8 cellular contexts compared by ENCODE assay signal in the genomic region with DNA sequence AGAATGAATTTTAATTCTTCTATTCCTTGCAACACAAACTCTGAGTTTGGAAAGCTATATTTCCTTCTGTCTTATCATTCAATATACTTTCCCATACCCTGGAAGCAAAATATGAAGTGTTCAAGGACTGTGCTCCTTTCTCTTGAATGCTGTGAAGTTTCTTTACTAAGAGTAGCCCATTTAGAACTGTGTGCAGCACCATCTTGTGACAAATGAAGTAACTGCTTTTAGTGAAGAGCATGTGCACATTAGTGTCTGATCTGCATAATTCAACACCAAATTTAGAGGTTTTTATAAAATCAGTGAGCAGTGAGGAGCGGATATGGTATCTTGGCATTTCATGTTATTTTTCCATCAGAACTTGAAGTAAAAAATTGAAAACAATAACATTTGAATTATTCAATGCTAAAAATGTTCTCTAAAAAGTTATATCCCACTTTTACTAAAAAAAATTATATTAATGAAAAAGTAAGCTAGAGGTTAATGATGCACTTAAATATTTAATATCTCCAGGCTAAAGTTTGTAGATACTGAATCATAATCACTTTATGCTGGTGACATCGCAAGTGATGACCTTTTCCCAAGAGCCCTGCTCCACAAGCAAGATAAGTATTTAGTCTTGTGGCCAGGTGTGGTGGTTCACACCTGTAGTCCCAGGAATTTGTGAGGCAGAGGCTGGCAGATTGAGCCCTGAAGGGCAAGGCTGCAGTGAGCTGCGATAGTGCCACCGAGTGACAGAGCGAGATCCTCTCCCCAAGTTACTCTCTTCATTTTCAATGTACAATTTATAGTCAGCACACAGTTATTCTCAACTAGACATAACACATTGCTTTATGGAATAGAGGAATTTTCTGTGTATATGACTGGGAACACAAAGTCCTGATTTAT.
A peak's percentile ranks its signal among the peaks of the same experiment; 100 is the strongest.
DNase-seq lines count a peak whose midpoint lies in the region; ATAC-seq and TF ChIP-seq lines count a peak whose summit lies in the region.

No MANE protein-coding gene starts in this region.

- H3K9me2 ChIP-seq in Loucy (replicated peaks; ENCODE audit: low read depth, low read length): no peaks in the 10 kb centered on the region

- H3K9ac ChIP-seq in Loucy (ENCODE audit: low read depth, low read length, poor library complexity, severe bottlenecking): no peak overlapping the region

- H3K9me3 ChIP-seq in Loucy (ENCODE audit: insufficient read depth, low read depth, low read length): no peaks in the 10 kb centered on the region

- ATAC-seq in activated CD4-positive, CD25-positive, alpha-beta regulatory T cell treated with anti-CD3 and anti-CD28 coated beads, Interleukin-2, amount 50 U/mL, for 24 hours: no peak

- peak; percentile 43 for DNase-seq in DMS153 (lab: John Stamatoyannopoulos, UW)
- peak; percentile 10 for DNase-seq in SHP77 treated with DMSO at 0.1 percent for 48 hours (lab: John Stamatoyannopoulos, UW)
- peak; percentile 23 for DNase-seq in iPS-NIHi11 (ENCODE audit: low spot score)
- no peak for DNase-seq in SKM-1 treated with dmso at 0.1 percent for 144 hours (lab: John Stamatoyannopoulos, UW; ENCODE audit: unreplicated experiment)
- DNase-seq in effector CD8-positive, alpha-beta T cell (lab: John Stamatoyannopoulos, UW): no peak
- no peak for DNase-seq in activated CD4-positive, CD25-positive, alpha-beta regulatory T cell (lab: John Stamatoyannopoulos, UW)

- no peaks in the 10 kb centered on the region for H3K79me2 ChIP-seq in Loucy (ENCODE audit: insufficient read depth, low read length)

- no peaks in the 10 kb centered on the region for H3K36me3 ChIP-seq in Loucy (ENCODE audit: insufficient read depth, low read length)

- H2AFZ ChIP-seq in Loucy (ENCODE audit: low read length): no peak overlapping the region

- H3K4me3 ChIP-seq in Loucy (ENCODE audit: low read length, poor library complexity, severe bottlenecking): no peak overlapping the region

- TF ChIP-seq CTCF in Loucy (conservative IDR thresholded peaks at IDR 0.05; ENCODE audit: low read length): peak; percentile 54

- H3K4me2 ChIP-seq in Loucy (ENCODE audit: low read depth, low read length, poor library complexity, severe bottlenecking): no peak overlapping the region

- H3F3A ChIP-seq in Loucy (ENCODE audit: low read depth): no peaks in the 10 kb centered on the region

- no peaks in the 10 kb centered on the region for H3K4me1 ChIP-seq in Loucy (ENCODE audit: insufficient read depth, low read length, poor library complexity, severe bottlenecking)

- H3K27me3 ChIP-seq in Loucy (ENCODE audit: insufficient read depth, low read length, poor library complexity, severe bottlenecking): no peaks in the 10 kb centered on the region

- H4K20me1 ChIP-seq in Loucy (ENCODE audit: insufficient read depth, low read length, poor library complexity, severe bottlenecking): no peaks in the 10 kb centered on the region

Comparison
In these comparisons a context has a peak if more than half of its experiments do, and no peak if none do; other contexts are left out.
1. DNase-seq: peak in DMS153 (single experiment), SHP77 treated with DMSO at 0.1 percent for 48 hours (single experiment) and iPS-NIHi11 (single experiment); none in SKM-1 treated with dmso at 0.1 percent for 144 hours (single experiment), effector CD8-positive, alpha-beta T cell (single experiment) and activated CD4-positive, CD25-positive, alpha-beta regulatory T cell (0 of 4).